9 cellular contexts compared by ENCODE assay signal in genomic region chr5:132260051-132260450, GRCh38. TPM values are rescaled to one million over a fixed set of nuclear protein-coding genes. Genes with fewer than 3 reads are reported as not detected.
A peak's percentile ranks its signal among the peaks of the same experiment; 100 is the strongest.
DNase-seq lines count a peak whose midpoint lies in the region; TF ChIP-seq lines count a peak whose summit lies in the region.
"Had no signal": no experiment of that assay in that cellular context is flagged by ENCODE, and none has a peak within 500 bp of the region (broad histone marks: within the 10 kb centered on the region; RNA-seq: fewer than 3 reads in every experiment).

No MANE protein-coding gene starts in this region.

- H3K27me3 ChIP-seq in esophagus (ENCODE audit: control insufficient read depth in 1 of 2, insufficient read depth in 2 of 2, low read length in 2 of 2): no peaks in the 10 kb centered on the region
- no peaks in the 10 kb centered on the region for H3K27me3 ChIP-seq in prostate gland (replicated peaks; ENCODE audit: insufficient read depth)

- in situ Hi-C loops in ACHN (cut with HindIII; ENCODE audit: low pct_ligation_motif_present, low pct_unique_long_range_greater_than_20kb, low sequenced_read_pairs): no loop called here

- peak overlapping the region in 1 of 2 donors; percentile 79 for H3K4me3 ChIP-seq in esophagus (ENCODE audit: low read depth in 1 of 2, low read length in 2 of 2)
- no peak overlapping the region for H3K4me3 ChIP-seq in prostate gland

- H3K27ac ChIP-seq in esophagus (ENCODE audit: low read depth in 2 of 2, low read length in 1 of 2) (peak overlapping the region; percentile 91 to 96), prostate gland (peak overlapping the region; percentile 88 to 91)

- H3K4me1 ChIP-seq in esophagus (ENCODE audit: control insufficient read depth in 2 of 2, insufficient read depth in 2 of 2, low read length in 1 of 2): peaks cover 2 to 27% of the 10 kb centered on the region in 2 donors
- peaks cover 16% of the 10 kb centered on the region for H3K4me1 ChIP-seq in prostate gland (replicated peaks)

- H3K9me3 ChIP-seq in esophagus (ENCODE audit: control insufficient read depth in 2 of 2, insufficient read depth in 1 of 2, low read depth in 1 of 2, low read length in 1 of 2): no peaks in the 10 kb centered on the region
- H3K9me3 ChIP-seq in prostate gland: no peaks in the 10 kb centered on the region

- WGBS in esophagus, 2 donors: 24 to 35% methylated on average over 6 of the region's 6 CpGs
- 34% methylated on average over 6 of the region's 6 CpGs for WGBS in prostate gland

- intact Hi-C loops in Calu3 (cut with micrococcal nuclease; ENCODE audit: unreplicated experiment): no loop called here
- intact Hi-C loops in prostate gland (cut with DNase I): loop anchor here (1.0 to 10.0 kb wide), 2 partner anchors 33 to 625 kb away; partner anchors contain the start of gene RAPGEF6

- peaks cover 29% of the 10 kb centered on the region for H3K36me3 Mint-ChIP-seq in Calu3 (ENCODE audit: insufficient read depth, unreplicated experiment)

- no peak for TF ChIP-seq CTCF in Calu3 (IDR thresholded peaks at IDR 0.05; ENCODE audit: unreplicated experiment)
- TF ChIP-seq CTCF in prostate gland (IDR thresholded peaks at IDR 0.05): no peak

- H3K9me3 Mint-ChIP-seq in Calu3 (ENCODE audit: low read depth, unreplicated experiment): no peaks in the 10 kb centered on the region

- peaks cover 0 to 12% of the 10 kb centered on the region in 2 donors for H3K36me3 ChIP-seq in esophagus (ENCODE audit: control insufficient read depth in 2 of 2, insufficient read depth in 2 of 2, low read length in 1 of 2)
- no peaks in the 10 kb centered on the region for H3K36me3 ChIP-seq in prostate gland

- H3K27ac Mint-ChIP-seq in Calu3 (ENCODE audit: unreplicated experiment): peak overlapping the region; percentile 61

- no TSS peak for BruUV-seq in Calu3 (replicated peaks; lab: Mats Ljungman, UMichigan)

- H3K4me1 Mint-ChIP-seq in Calu3 (ENCODE audit: low read depth, unreplicated experiment): peaks cover 41% of the 10 kb centered on the region

- CTCF ChIA-PET in Calu3 (lab: Charles Lee): interaction anchor here (0.5 to 3.4 kb wide), 4 partner anchors 17 to 34 kb away, joined by 3 to 21 read pairs (median 6); partner anchors contain the start of genes P4HA2 and SLC22A4

- H3K27me3 Mint-ChIP-seq in Calu3 (ENCODE audit: unreplicated experiment): no peaks in the 10 kb centered on the region

- H3K4me3 Mint-ChIP-seq in Calu3 (ENCODE audit: low read depth, unreplicated experiment): peak overlapping the region; percentile 42

- TF ChIP-seq POLR2A in prostate gland (IDR thresholded peaks at IDR 0.05): peak; percentile 10

- DNase-seq in Calu3 (peak; percentile 40), SW480 (ENCODE audit: low spot score) (peak; percentile 89), prostate gland (ENCODE audit: low spot score) (no peak), NCI-H2107 (lab: John Stamatoyannopoulos, UW) (no peak), cerebellar nuclear complex (lab: John Stamatoyannopoulos, UW) (no peak), ACHN (no peak)
- DNase-seq in central memory CD4-positive, alpha-beta T cell: no peak
- DNase-seq: NCI-H1417 had no signal

RNA-seq across cellular contexts. Expression of gene PDLIM4, which starts 2.6 kb away (rescaled TPM):
- total RNA-seq in Calu3 (2022) (15.4 and 20.8 TPM in 2 replicates), prostate gland (10 to 100 TPM; 35.9 to 50.2 TPM)
- 10 to 100 TPM; 33.3 to 58.9 TPM for polyA plus RNA-seq in esophagus

RNA-seq across cellular contexts. Expression of gene P4HA2, which starts 32.4 kb away (rescaled TPM):
- total RNA-seq in Calu3 (2022) (45.1 and 51.8 TPM in 2 replicates), prostate gland (10 to 100 TPM; 16.8 to 18.0 TPM)
- polyA plus RNA-seq in esophagus: 10 to 100 TPM; 11.5 to 11.9 TPM

RNA-seq across cellular contexts. Expression of gene SLC22A4, which starts 34.1 kb away (rescaled TPM):
- total RNA-seq in Calu3 (2022) (3.0 and 3.1 TPM in 2 replicates), prostate gland (1 to 10 TPM; 5.5 to 8.2 TPM)
- under 1 TPM; 0.14 to 0.16 TPM for polyA plus RNA-seq in esophagus

Comparison
In these comparisons a context has a peak if more than half of its experiments do, and no peak if none do; other contexts are left out.
1. DNase-seq: peak in Calu3 (single experiment) and SW480 (single experiment); none in prostate gland (single experiment), NCI-H2107 (single experiment), central memory CD4-positive, alpha-beta T cell (single experiment), cerebellar nuclear complex (0 of 2) and ACHN (single experiment).